In genomic region chr6:130843575-130844320, GRCh38 we compare ENCODE assay signal across 8 cellular contexts.
DNase-seq lines count a peak whose midpoint lies in the region; ATAC-seq and TF ChIP-seq lines count a peak whose summit lies in the region.

No MANE protein-coding gene starts in this region.

- intact Hi-C loops in posterior cingulate gyrus (cut with DNase I): loop anchor here (10.0 kb wide), 1 partner anchor 519 kb away; no protein-coding TSS in a partner anchor

- no peak overlapping the region for H3K4me3 ChIP-seq in foreskin fibroblast (ENCODE audit: low read depth in 1 of 2, low read length in 2 of 2)
- no peak overlapping the region for H3K4me3 ChIP-seq in skeletal muscle cell (ENCODE audit: low read depth, low read length)

- ATAC-seq in GM21360 (IDR thresholded peaks at IDR 0.05; ENCODE audit: unreplicated experiment): peak; percentile 75

- DNase-seq in NCI-H1694 (lab: John Stamatoyannopoulos, UW) (peak; percentile 0), NCI-H1694 treated with DMSO at 0.1 percent for 48 hours (lab: John Stamatoyannopoulos, UW) (no peak), HPDE6-E6E7 (ENCODE audit: extremely low spot score) (peak; percentile 31), SW 1271 (lab: John Stamatoyannopoulos, UW) (peak; percentile 11 to 34), foreskin fibroblast (peak; percentile 34 to 73), skeletal muscle cell (ENCODE audit: low read depth) (peak; percentile 4), posterior cingulate gyrus (no peak)

- peak; percentile 42 for TF ChIP-seq CTCF in foreskin fibroblast (IDR thresholded peaks at IDR 0.05; ENCODE audit: low read depth, low read length)

Comparison
In these comparisons a context has a peak if more than half of its experiments do, and no peak if none do; other contexts are left out.
1. DNase-seq: peak in NCI-H1694 (single experiment), HPDE6-E6E7 (single experiment), SW 1271 (2 of 2), foreskin fibroblast (2 of 2) and skeletal muscle cell (single experiment); none in NCI-H1694 treated with DMSO at 0.1 percent for 48 hours (single experiment) and posterior cingulate gyrus (0 of 10).